In the genomic region with DNA sequence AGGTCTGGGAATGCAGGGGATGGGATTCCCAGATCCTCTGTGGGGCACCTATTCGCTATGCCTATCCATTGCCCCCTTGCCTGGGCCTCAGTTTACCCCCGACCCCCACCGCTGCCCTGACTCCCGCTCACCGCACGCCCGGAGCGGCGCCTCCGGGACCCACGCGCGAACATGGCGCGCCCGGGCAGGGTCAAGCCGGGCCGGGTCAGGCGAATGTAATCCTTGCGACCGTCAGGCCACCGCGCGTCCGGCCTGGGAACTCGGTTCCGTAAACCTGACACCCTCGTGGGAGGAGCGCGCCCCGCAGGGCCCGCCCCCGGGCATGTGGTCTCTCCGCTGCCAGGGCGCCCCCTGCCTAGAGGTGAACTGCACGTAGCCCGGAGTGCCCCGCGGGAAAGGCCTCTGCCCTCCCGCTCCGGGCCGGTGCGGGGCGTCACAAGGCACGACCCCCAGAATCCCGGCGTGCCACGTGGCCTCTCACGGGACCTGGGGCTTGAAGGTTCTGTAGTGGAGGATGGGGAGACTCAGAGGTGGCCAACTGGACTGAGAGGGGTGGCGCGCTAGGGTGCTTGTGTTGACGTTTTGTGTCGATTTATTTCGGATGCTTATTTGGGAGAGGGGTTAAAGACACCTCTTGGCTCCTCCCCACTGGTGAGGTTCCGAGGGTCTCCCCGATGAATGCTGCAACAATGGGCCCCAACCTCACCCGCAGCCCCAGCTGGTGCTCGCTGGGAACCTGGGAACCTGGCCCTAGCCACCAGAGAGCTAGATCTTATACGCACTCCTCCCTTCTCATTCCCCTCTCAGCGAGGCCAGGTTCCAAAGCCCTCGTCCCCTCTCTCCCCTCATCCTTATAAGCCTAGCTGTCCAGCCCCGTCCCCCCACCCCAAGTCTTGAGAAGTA, we compare ENCODE assay signal across 8 cellular contexts. TPM values are rescaled to one million over a fixed set of nuclear protein-coding genes. Genes with fewer than 3 reads are reported as not detected.
A peak's percentile ranks its signal among the peaks of the same experiment; 100 is the strongest.
DNase-seq lines count a peak whose midpoint lies in the region; ATAC-seq and TF ChIP-seq lines count a peak whose summit lies in the region.

A gene with protein sequence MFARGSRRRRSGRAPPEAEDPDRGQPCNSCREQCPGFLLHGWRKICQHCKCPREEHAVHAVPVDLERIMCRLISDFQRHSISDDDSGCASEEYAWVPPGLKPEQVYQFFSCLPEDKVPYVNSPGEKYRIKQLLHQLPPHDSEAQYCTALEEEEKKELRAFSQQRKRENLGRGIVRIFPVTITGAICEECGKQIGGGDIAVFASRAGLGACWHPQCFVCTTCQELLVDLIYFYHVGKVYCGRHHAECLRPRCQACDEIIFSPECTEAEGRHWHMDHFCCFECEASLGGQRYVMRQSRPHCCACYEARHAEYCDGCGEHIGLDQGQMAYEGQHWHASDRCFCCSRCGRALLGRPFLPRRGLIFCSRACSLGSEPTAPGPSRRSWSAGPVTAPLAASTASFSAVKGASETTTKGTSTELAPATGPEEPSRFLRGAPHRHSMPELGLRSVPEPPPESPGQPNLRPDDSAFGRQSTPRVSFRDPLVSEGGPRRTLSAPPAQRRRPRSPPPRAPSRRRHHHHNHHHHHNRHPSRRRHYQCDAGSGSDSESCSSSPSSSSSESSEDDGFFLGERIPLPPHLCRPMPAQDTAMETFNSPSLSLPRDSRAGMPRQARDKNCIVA (minus strand): TSS at position 249 of the 903 bp plus-strand sequence. CDS start 76 bp downstream, at position 173.

- WGBS in esophagus squamous epithelium, 2 donors = 71% methylated on average over 12 of the region's 62 CpGs; no CpG with 5 or more reads in 1 of the 2 donors
- 17% methylated on average over 62 of the region's 62 CpGs for WGBS in thymus

- peak within 1 kb of the TSS; percentile 83 for H3K27ac Mint-ChIP-seq in activated T-cell treated with anti-CD3 and anti-CD28 coated beads, Interleukin-2, amount 50 U/mL, for 24 hours
- peak within 1 kb of the TSS; percentile 53 to 76 for H3K27ac Mint-ChIP-seq in natural killer cell

- H3K9me3 Mint-ChIP-seq in activated T-cell treated with anti-CD3 and anti-CD28 coated beads, Interleukin-2, amount 50 U/mL, for 24 hours = no peaks in the 10 kb centered on the region
- H3K9me3 Mint-ChIP-seq in natural killer cell = no peaks in the 10 kb centered on the region

- DNase-seq in GM06990 (ENCODE audit: extremely low read depth, insufficient read length) (peak; percentile 87), NOMO-1 (lab: John Stamatoyannopoulos, UW; ENCODE audit: unreplicated experiment in 2 of 2) (peak; percentile 61 to 74), esophagus squamous epithelium (lab: John Stamatoyannopoulos, UW) (peak; percentile 9), natural killer cell (peak; percentile 67)
- peak; percentile 80 for DNase-seq in activated T-cell treated with anti-CD3 and anti-CD28 coated beads, Interleukin-2, amount 50 U/mL, for 24 hours

- TF ChIP-seq POLR2A in esophagus squamous epithelium (IDR thresholded peaks at IDR 0.05) = peak in 2 of 4 donors; percentile 17 to 84

- intact Hi-C loops in esophagus squamous epithelium (cut with DNase I) = no loop called here
- intact Hi-C loops in natural killer cell (cut with micrococcal nuclease) = no loop called here

- peak within 1 kb of the TSS; percentile 84 for H3K4me3 Mint-ChIP-seq in activated T-cell treated with anti-CD3 and anti-CD28 coated beads, Interleukin-2, amount 50 U/mL, for 24 hours
- H3K4me3 Mint-ChIP-seq in natural killer cell = peak within 1 kb of the TSS; percentile 64

- H3K27me3 ChIP-seq in GM06990 (replicated peaks; ENCODE audit: control insufficient read depth, insufficient read depth, low read length) (no peaks in the 10 kb centered on the region), esophagus squamous epithelium (no peaks in the 10 kb centered on the region), thymus (ENCODE audit: control insufficient read depth, insufficient read depth) (no peaks in the 10 kb centered on the region)

- H3K4me1 Mint-ChIP-seq in activated T-cell treated with anti-CD3 and anti-CD28 coated beads, Interleukin-2, amount 50 U/mL, for 24 hours (ENCODE audit: low read depth) = peaks cover 18% of the 10 kb centered on the region
- H3K4me1 Mint-ChIP-seq in natural killer cell = peaks cover 6 to 44% of the 10 kb centered on the region in 2 donors

- TF ChIP-seq CTCF in GM06990 (IDR thresholded peaks at IDR 0.05; ENCODE audit: insufficient read depth, low read length, poor library complexity, severe bottlenecking) = peak; percentile 67
- peak; percentile 14 to 54 (median 28) for TF ChIP-seq CTCF in esophagus squamous epithelium (IDR thresholded peaks at IDR 0.05)
- TF ChIP-seq CTCF in natural killer cell (IDR thresholded peaks at IDR 0.05) = peak; percentile 35

- peaks cover 0 to 63% (median 5%) of the 10 kb centered on the region in 3 donors for H3K4me1 ChIP-seq in esophagus squamous epithelium
- H3K4me1 ChIP-seq in thymus (ENCODE audit: control insufficient read depth, insufficient read depth, low read length) = peaks cover 4% of the 10 kb centered on the region

- H3K36me3 ChIP-seq in GM06990 (ENCODE audit: control insufficient read depth, insufficient read depth, low read length) (no peaks in the 10 kb centered on the region), esophagus squamous epithelium (peaks cover 0 to 22% (median 6%) of the 10 kb centered on the region in 3 donors), thymus (ENCODE audit: control insufficient read depth, insufficient read depth) (peaks cover 4% of the 10 kb centered on the region)

- H3K4me3 ChIP-seq in GM06990 (replicated peaks; ENCODE audit: low read depth, low read length) = peak within 1 kb of the TSS; percentile 69
- H3K4me3 ChIP-seq in esophagus squamous epithelium = peak within 1 kb of the TSS; percentile 49 to 75 (median 59)
- H3K4me3 ChIP-seq in thymus (ENCODE audit: low read length) = peak within 1 kb of the TSS; percentile 63

- H3K36me3 Mint-ChIP-seq in activated T-cell treated with anti-CD3 and anti-CD28 coated beads, Interleukin-2, amount 50 U/mL, for 24 hours (ENCODE audit: low read depth) = peaks cover 28% of the 10 kb centered on the region
- H3K36me3 Mint-ChIP-seq in natural killer cell = no peaks in the 10 kb centered on the region

- ATAC-seq in HG03280 (IDR thresholded peaks at IDR 0.05; ENCODE audit: unreplicated experiment) (peak; percentile 35), natural killer cell (peak; percentile 19 to 44 (median 39)), GM19452 (IDR thresholded peaks at IDR 0.05; ENCODE audit: unreplicated experiment) (no peak)

- peaks cover 10% of the 10 kb centered on the region for H3K27me3 Mint-ChIP-seq in activated T-cell treated with anti-CD3 and anti-CD28 coated beads, Interleukin-2, amount 50 U/mL, for 24 hours
- no peaks in the 10 kb centered on the region for H3K27me3 Mint-ChIP-seq in natural killer cell (ENCODE audit: low read depth in 2 of 2)

- no peaks in the 10 kb centered on the region for H3K9me3 ChIP-seq in esophagus squamous epithelium
- no peaks in the 10 kb centered on the region for H3K9me3 ChIP-seq in thymus (ENCODE audit: control insufficient read depth)

- H3K27ac ChIP-seq in esophagus squamous epithelium (peak within 1 kb of the TSS; percentile 85 to 92 (median 89)), thymus (ENCODE audit: low read depth) (peak within 1 kb of the TSS; percentile 53)

RNA-seq across cellular contexts. Expression of the gene that starts here (rescaled TPM):
- total RNA-seq in esophagus squamous epithelium (10 to 100 TPM; 15.7 to 33.8 (median 19.9) TPM), natural killer cell (1 to 10 TPM; 6.2 to 7.9 (median 6.3) TPM)
- 5.4 TPM for polyA plus RNA-seq in thymus

Comparison
In these comparisons a context has a peak if more than half of its experiments do, and no peak if none do; other contexts are left out.
1. DNase-seq: peak in every context shown above with its lines; median percentile 87 in GM06990; 80 in activated T-cell treated with anti-CD3 and anti-CD28 coated beads, Interleukin-2, amount 50 U/mL, for 24 hours; 68 in NOMO-1; 67 in natural killer cell; 9 in esophagus squamous epithelium.